8 cellular contexts compared by ENCODE assay signal in genomic region chr7:64562621-64563275, GRCh38. TPM values are rescaled to one million over a fixed set of nuclear protein-coding genes. Genes with fewer than 3 reads are reported as not detected.
DNase-seq lines count a peak whose midpoint lies in the region; ATAC-seq and TF ChIP-seq lines count a peak whose summit lies in the region.

ZNF680 (minus strand) TSS chr7:64563071; CDS start chr7:64562954, 117 bp downstream.

- H3K9ac ChIP-seq in liver (ENCODE audit: low read depth in 1 of 2, low read length in 2 of 2): peak within 1 kb of the TSS; percentile 76 to 94

- CTCF ChIA-PET in BJ (lab: Yijun Ruan, JAX): interaction anchor here (1.3 kb wide), 1 partner anchor 9 kb away, joined by 4 read pairs; no protein-coding TSS in a partner anchor

- H3K9me3 Mint-ChIP-seq in dendritic cell treated with granulocyte-macrophage colony-stimulating factor and Interleukin-4, amounts not matched to agents 40 ng/mL and 50 ng/mL, for 4 days: peaks cover 41% of the 10 kb centered on the region

- TF ChIP-seq RAD21 in liver (IDR thresholded peaks at IDR 0.05): peak in 1 of 2 donors; percentile 29

- intact Hi-C loops in dendritic cell treated with granulocyte-macrophage colony-stimulating factor and Interleukin-4, amounts not matched to agents 40 ng/mL and 50 ng/mL, for 4 days (cut with micrococcal nuclease): loop anchor here (1.0 to 5.0 kb wide), 2 partner anchors 104 to 255 kb away; partner anchors contain the start of gene ZNF107

- H3K4me1 Mint-ChIP-seq in dendritic cell treated with granulocyte-macrophage colony-stimulating factor and Interleukin-4, amounts not matched to agents 40 ng/mL and 50 ng/mL, for 4 days (ENCODE audit: low read depth): peaks cover 5% of the 10 kb centered on the region

- H3K36me3 ChIP-seq in BJ (ENCODE audit: control insufficient read depth, insufficient read depth, low read length) (no peaks in the 10 kb centered on the region), liver (ENCODE audit: control insufficient read depth in 4 of 4, insufficient read depth in 3 of 4, low read depth in 1 of 4, low read length in 3 of 4) (no peaks in the 10 kb centered on the region)

- no peak for TF ChIP-seq CTCF in BJ (IDR thresholded peaks at IDR 0.05; ENCODE audit: insufficient read depth, low read depth, low read length)
- TF ChIP-seq CTCF in liver (IDR thresholded peaks at IDR 0.05; ENCODE audit: low read depth, low read length, missing input control): no peak

- peak within 1 kb of the TSS; percentile 94 for H3K4me3 Mint-ChIP-seq in dendritic cell treated with granulocyte-macrophage colony-stimulating factor and Interleukin-4, amounts not matched to agents 40 ng/mL and 50 ng/mL, for 4 days

- no peaks in the 10 kb centered on the region for H3K9me3 ChIP-seq in liver (ENCODE audit: control insufficient read depth in 4 of 4, low read length in 3 of 4)

- POLR2A ChIA-PET in BJ (lab: Charles Lee): no interaction called here

- peaks cover 2% of the 10 kb centered on the region for H3K27me3 Mint-ChIP-seq in dendritic cell treated with granulocyte-macrophage colony-stimulating factor and Interleukin-4, amounts not matched to agents 40 ng/mL and 50 ng/mL, for 4 days

- peak within 1 kb of the TSS; percentile 95 for H3K27ac Mint-ChIP-seq in dendritic cell treated with granulocyte-macrophage colony-stimulating factor and Interleukin-4, amounts not matched to agents 40 ng/mL and 50 ng/mL, for 4 days

- under 1% methylated on average over 33 of the region's 33 CpGs for WGBS in liver

- peak; percentile 71 for DNase-seq in BJ (ENCODE audit: low read depth)
- peak; percentile 83 for DNase-seq in GM19238 (ENCODE audit: insufficient read length, low spot score)
- DNase-seq in NCI-H510A treated with DMSO at 0.1 percent for 48 hours (lab: John Stamatoyannopoulos, UW): peak; percentile 86
- peak; percentile 67 to 87 for DNase-seq in activated CD4-positive, alpha-beta T cell treated with anti-CD3 and anti-CD28 coated beads, Interleukin-2, amount 50 U/mL, for 24 hours (ENCODE audit: low read depth in 1 of 2, low spot score in 1 of 2)
- peak; percentile 80 to 88 for DNase-seq in stimulated activated CD4-positive, alpha-beta T cell treated with anti-CD3 and anti-CD28 coated beads, Interleukin-4, amount 100 ng/mL, for 4 hours

- H3K27ac ChIP-seq in liver (ENCODE audit: low read depth in 1 of 2, low read length in 2 of 2): peak within 1 kb of the TSS; percentile 64 to 90

- H3K27me3 ChIP-seq in BJ (ENCODE audit: control insufficient read depth, insufficient read depth, low read length): no peaks in the 10 kb centered on the region
- no peaks in the 10 kb centered on the region for H3K27me3 ChIP-seq in liver (ENCODE audit: control insufficient read depth in 4 of 4, insufficient read depth in 4 of 4, low read length in 3 of 4)

- H3K4me3 ChIP-seq in BJ (ENCODE audit: low read depth, low read length) (peak within 1 kb of the TSS; percentile 72), liver (ENCODE audit: low read depth in 1 of 3, low read length in 3 of 3) (peak within 1 kb of the TSS; percentile 79 to 99 (median 97))

- H3K4me1 ChIP-seq in liver (ENCODE audit: control insufficient read depth in 4 of 4, insufficient read depth in 4 of 4, low read length in 3 of 4): peaks cover 0 to 16% (median 8%) of the 10 kb centered on the region in 4 donors

- ATAC-seq in HG03439 (IDR thresholded peaks at IDR 0.05; ENCODE audit: unreplicated experiment): peak; percentile 99

- H3K36me3 Mint-ChIP-seq in dendritic cell treated with granulocyte-macrophage colony-stimulating factor and Interleukin-4, amounts not matched to agents 40 ng/mL and 50 ng/mL, for 4 days (ENCODE audit: low read depth): peaks cover 47% of the 10 kb centered on the region

TF ChIP-seq in liver, 16 proteins besides CTCF, POLR2A, EP300 and RAD21:
- TF ChIP-seq HNF4G (IDR thresholded peaks at IDR 0.05): no peak
- TF ChIP-seq YY1 (IDR thresholded peaks at IDR 0.05): peak; percentile 96
- no peak for TF ChIP-seq FOXA1 (IDR thresholded peaks at IDR 0.05)
- TF ChIP-seq MAX (IDR thresholded peaks at IDR 0.05): peak; percentile 57
- no peak for TF ChIP-seq JUND (IDR thresholded peaks at IDR 0.05)
- TF ChIP-seq, protein P1, sequence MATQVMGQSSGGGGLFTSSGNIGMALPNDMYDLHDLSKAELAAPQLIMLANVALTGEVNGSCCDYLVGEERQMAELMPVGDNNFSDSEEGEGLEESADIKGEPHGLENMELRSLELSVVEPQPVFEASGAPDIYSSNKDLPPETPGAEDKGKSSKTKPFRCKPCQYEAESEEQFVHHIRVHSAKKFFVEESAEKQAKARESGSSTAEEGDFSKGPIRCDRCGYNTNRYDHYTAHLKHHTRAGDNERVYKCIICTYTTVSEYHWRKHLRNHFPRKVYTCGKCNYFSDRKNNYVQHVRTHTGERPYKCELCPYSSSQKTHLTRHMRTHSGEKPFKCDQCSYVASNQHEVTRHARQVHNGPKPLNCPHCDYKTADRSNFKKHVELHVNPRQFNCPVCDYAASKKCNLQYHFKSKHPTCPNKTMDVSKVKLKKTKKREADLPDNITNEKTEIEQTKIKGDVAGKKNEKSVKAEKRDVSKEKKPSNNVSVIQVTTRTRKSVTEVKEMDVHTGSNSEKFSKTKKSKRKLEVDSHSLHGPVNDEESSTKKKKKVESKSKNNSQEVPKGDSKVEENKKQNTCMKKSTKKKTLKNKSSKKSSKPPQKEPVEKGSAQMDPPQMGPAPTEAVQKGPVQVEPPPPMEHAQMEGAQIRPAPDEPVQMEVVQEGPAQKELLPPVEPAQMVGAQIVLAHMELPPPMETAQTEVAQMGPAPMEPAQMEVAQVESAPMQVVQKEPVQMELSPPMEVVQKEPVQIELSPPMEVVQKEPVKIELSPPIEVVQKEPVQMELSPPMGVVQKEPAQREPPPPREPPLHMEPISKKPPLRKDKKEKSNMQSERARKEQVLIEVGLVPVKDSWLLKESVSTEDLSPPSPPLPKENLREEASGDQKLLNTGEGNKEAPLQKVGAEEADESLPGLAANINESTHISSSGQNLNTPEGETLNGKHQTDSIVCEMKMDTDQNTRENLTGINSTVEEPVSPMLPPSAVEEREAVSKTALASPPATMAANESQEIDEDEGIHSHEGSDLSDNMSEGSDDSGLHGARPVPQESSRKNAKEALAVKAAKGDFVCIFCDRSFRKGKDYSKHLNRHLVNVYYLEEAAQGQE (IDR thresholded peaks at IDR 0.05): peak; percentile 89
- no peak for TF ChIP-seq FOXA2 (IDR thresholded peaks at IDR 0.05)
- TF ChIP-seq GABPA (IDR thresholded peaks at IDR 0.05 in 1 of 2, conservative IDR thresholded peaks at IDR 0.05 in 1 of 2): peak in 1 of 2 donors; percentile 75
- TF ChIP-seq SP1 (IDR thresholded peaks at IDR 0.05): peak; percentile 88
- TF ChIP-seq HNF4A (conservative IDR thresholded peaks at IDR 0.05): peak in 1 of 2 donors; percentile 8
- no peak for TF ChIP-seq RXRA (IDR thresholded peaks at IDR 0.05)
- TF ChIP-seq TAF1 (conservative IDR thresholded peaks at IDR 0.05): peak; percentile 85
- TF ChIP-seq, protein P2, sequence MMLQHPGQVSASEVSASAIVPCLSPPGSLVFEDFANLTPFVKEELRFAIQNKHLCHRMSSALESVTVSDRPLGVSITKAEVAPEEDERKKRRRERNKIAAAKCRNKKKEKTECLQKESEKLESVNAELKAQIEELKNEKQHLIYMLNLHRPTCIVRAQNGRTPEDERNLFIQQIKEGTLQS (IDR thresholded peaks at IDR 0.05): no peak
- no peak for TF ChIP-seq ZBTB33 (IDR thresholded peaks at IDR 0.05)
- TF ChIP-seq NR2F2 (IDR thresholded peaks at IDR 0.05): no peak
- no peak for TF ChIP-seq EGR1 (IDR thresholded peaks at IDR 0.05; ENCODE audit: low read depth in 2 of 2)

RNA-seq across cellular contexts. Expression of gene ZNF680, which starts in this region (rescaled TPM):
- polyA plus RNA-seq in BJ (2011; rRNA removed) (0.66 and 1.2 TPM in 2 replicates), liver (1 to 10 TPM; 3.8 to 4.5 TPM)
- polyA minus RNA-seq in BJ (2011; rRNA and poly(A)+ RNA removed): 1.6 and 1.8 TPM in 2 replicates
- 10 to 100 TPM in 1 of 2 donors, 1 to 10 TPM in 1; 6.4 to 20.8 TPM for total RNA-seq in liver

Comparison
In these comparisons a context has a peak if more than half of its experiments do, and no peak if none do; other contexts are left out.
1. Peak in every context shown above with its lines: DNase-seq, ATAC-seq, H3K4me3 ChIP-seq and H3K27ac ChIP-seq.